ENCODE assay signal across 8 cellular contexts in the genomic region with DNA sequence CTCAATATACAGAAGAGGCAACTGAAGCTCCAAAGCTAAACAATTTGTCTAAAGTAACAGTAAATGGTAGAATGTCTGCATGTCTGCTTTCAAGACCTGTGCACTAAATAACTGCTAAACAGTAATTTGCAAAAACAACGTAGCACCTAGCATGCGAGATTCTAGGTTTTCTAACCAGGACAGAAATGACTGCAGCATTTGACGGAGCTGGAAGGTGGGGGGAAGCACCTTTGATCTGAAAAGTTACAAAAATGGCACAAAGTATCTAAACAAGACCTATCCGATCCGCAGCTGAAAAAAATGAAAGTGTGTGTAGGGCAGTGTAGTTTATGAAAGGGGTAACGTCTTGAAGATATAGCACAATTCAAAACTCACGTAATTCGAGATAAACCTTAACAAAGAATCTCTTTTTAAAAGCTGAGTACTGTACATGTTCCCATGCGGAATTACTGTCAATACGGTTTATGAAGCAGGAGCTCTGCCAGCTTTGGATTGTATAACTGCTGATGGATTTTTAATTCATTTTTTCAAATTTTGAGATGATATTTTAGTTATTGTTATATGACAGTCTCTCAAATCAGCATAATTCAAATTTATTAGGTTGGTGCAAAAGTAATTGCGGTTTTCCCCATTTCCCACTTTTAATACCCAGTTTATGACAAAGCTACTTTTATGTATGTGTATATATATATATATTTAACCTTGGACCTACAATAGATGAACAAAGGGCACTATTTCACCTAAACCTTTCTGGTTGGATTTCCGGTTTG. TPM values are rescaled to one million over a fixed set of nuclear protein-coding genes. Genes with fewer than 3 reads are reported as not detected.
DNase-seq lines count a peak whose midpoint lies in the region; ATAC-seq and TF ChIP-seq lines count a peak whose summit lies in the region.

No MANE protein-coding gene starts in this region.

- no peaks in the 10 kb centered on the region for H3K9me3 Mint-ChIP-seq in central memory CD8-positive, alpha-beta T cell
- H3K9me3 Mint-ChIP-seq in natural killer cell, result no peaks in the 10 kb centered on the region

- peaks cover 65 to 72% (median 68%) of the 10 kb centered on the region in 10 experiments for H3K4me1 ChIP-seq in BLaER1 treated with 17β-estradiol and CSF1 and Interleukin-3, amounts not matched to agents 10 nM and 100 nM
- H3K4me1 ChIP-seq in HUES64 (ENCODE audit: insufficient read depth, low read length), result peaks cover 32% of the 10 kb centered on the region

- peaks cover 63% of the 10 kb centered on the region for H3K4me1 Mint-ChIP-seq in central memory CD8-positive, alpha-beta T cell
- H3K4me1 Mint-ChIP-seq in natural killer cell, result peaks cover 71 to 74% of the 10 kb centered on the region in 2 donors

- H3K27me3 Mint-ChIP-seq in central memory CD8-positive, alpha-beta T cell, result no peaks in the 10 kb centered on the region
- H3K27me3 Mint-ChIP-seq in natural killer cell (ENCODE audit: low read depth in 2 of 2), result no peaks in the 10 kb centered on the region

- H3K4me3 ChIP-seq in BLaER1 treated with 17β-estradiol and CSF1 and Interleukin-3, amounts not matched to agents 10 nM and 100 nM, result peak overlapping the region; percentile 47 to 68 (median 56)
- peak overlapping the region; percentile 63 for H3K4me3 ChIP-seq in HUES64 (ENCODE audit: low read length)

- DNase-seq in central memory CD8-positive, alpha-beta T cell (ENCODE audit: low spot score in 2 of 2), result no peak
- DNase-seq in natural killer cell (no peak), SW 1271 (lab: John Stamatoyannopoulos, UW) (no peak), AG20443 (ENCODE audit: low spot score) (no peak), SKM-1 treated with dmso at 0.1 percent for 144 hours (lab: John Stamatoyannopoulos, UW; ENCODE audit: unreplicated experiment) (no peak)

- no peaks in the 10 kb centered on the region for H3K9me3 ChIP-seq in BLaER1 treated with 17β-estradiol and CSF1 and Interleukin-3, amounts not matched to agents 10 nM and 100 nM (replicated peaks in 1 of 11)
- no peaks in the 10 kb centered on the region for H3K9me3 ChIP-seq in HUES64 (ENCODE audit: insufficient read depth, low read depth, low read length)

- H3K27me3 ChIP-seq in BLaER1 treated with 17β-estradiol and CSF1 and Interleukin-3, amounts not matched to agents 10 nM and 100 nM, result no peaks in the 10 kb centered on the region
- peaks cover 15% of the 10 kb centered on the region; the same call in 1 of the 2 replicates for H3K27me3 ChIP-seq in HUES64 (ENCODE audit: insufficient read depth, low read length)

- intact Hi-C loops in natural killer cell (cut with micrococcal nuclease), result loop anchor here (1.0 kb wide), 1 partner anchor 278 kb away; no protein-coding TSS in a partner anchor

- TF ChIP-seq CTCF in natural killer cell (IDR thresholded peaks at IDR 0.05), result no peak

- peak overlapping the region; percentile 84 for H3K4me3 Mint-ChIP-seq in central memory CD8-positive, alpha-beta T cell
- peak overlapping the region; percentile 83 for H3K4me3 Mint-ChIP-seq in natural killer cell

- WGBS in HUES64, result 69% methylated on average over 10 of the region's 12 CpGs

- H3K36me3 Mint-ChIP-seq in central memory CD8-positive, alpha-beta T cell (ENCODE audit: insufficient read depth), result peaks cover 4% of the 10 kb centered on the region
- H3K36me3 Mint-ChIP-seq in natural killer cell, result no peaks in the 10 kb centered on the region

- H3K9ac ChIP-seq in BLaER1 treated with 17β-estradiol and CSF1 and Interleukin-3, amounts not matched to agents 10 nM and 100 nM, result peak overlapping the region; percentile 29 to 75 (median 54); a peak in 18 of 22 replicates
- no peak overlapping the region for H3K9ac ChIP-seq in HUES64 (ENCODE audit: low read depth, low read length)

- peak overlapping the region in 3 of 11 experiments; percentile 26 to 34 (median 33); a peak in 4 of 22 replicates for H3K27ac ChIP-seq in BLaER1 treated with 17β-estradiol and CSF1 and Interleukin-3, amounts not matched to agents 10 nM and 100 nM
- H3K27ac ChIP-seq in HUES64 (ENCODE audit: low read depth, low read length), result no peak overlapping the region

- no peaks in the 10 kb centered on the region for H4K20me1 ChIP-seq in BLaER1 treated with 17β-estradiol and CSF1 and Interleukin-3, amounts not matched to agents 10 nM and 100 nM

- peak overlapping the region; percentile 66 to 90 (median 87) for H3K4me2 ChIP-seq in BLaER1 treated with 17β-estradiol and CSF1 and Interleukin-3, amounts not matched to agents 10 nM and 100 nM

- H3K27ac Mint-ChIP-seq in central memory CD8-positive, alpha-beta T cell (ENCODE audit: low read depth), result peak overlapping the region; percentile 88
- H3K27ac Mint-ChIP-seq in natural killer cell, result peak overlapping the region; percentile 94 to 97

- ATAC-seq in central memory CD8-positive, alpha-beta T cell (replicated peaks; ENCODE audit: extremely low read depth, poor library complexity, severe bottlenecking), result no peak
- no peak for ATAC-seq in natural killer cell
- no peak for ATAC-seq in HG03097 (IDR thresholded peaks at IDR 0.05; ENCODE audit: low FRiP score, unreplicated experiment)

- H3K36me3 ChIP-seq in BLaER1 treated with 17β-estradiol and CSF1 and Interleukin-3, amounts not matched to agents 10 nM and 100 nM, result peaks cover 0 to 8% (median 0%) of the 10 kb centered on the region in 11 experiments; a peak in 1 of 22 replicates
- H3K36me3 ChIP-seq in HUES64 (ENCODE audit: insufficient read depth, low read length), result no peaks in the 10 kb centered on the region

RNA-seq across cellular contexts. Expression of gene WIPI1, which starts 1.1 kb away (rescaled TPM):
- 8.9 TPM for polyA plus RNA-seq in HUES64 (2013, experiment 1 of 2)
- polyA plus RNA-seq in HUES64 (2013, experiment 2 of 2), result 12.0 TPM
- 10 to 100 TPM; 29.0 to 41.4 (median 32.0) TPM for total RNA-seq in natural killer cell

RNA-seq across cellular contexts. Expression of gene PRKAR1A, which starts 53.8 kb away (rescaled TPM):
- polyA plus RNA-seq in HUES64 (2013, experiment 1 of 2), result 78.1 TPM
- 84.0 TPM for polyA plus RNA-seq in HUES64 (2013, experiment 2 of 2)
- total RNA-seq in natural killer cell, result 100 to 1,000 TPM; 215 to 267 (median 234) TPM
